In genomic region chr1:41545996-41546938, GRCh38 we compare ENCODE assay signal across 14 cellular contexts.
DNase-seq lines count a peak whose midpoint lies in the region; ATAC-seq, FAIRE-seq and TF ChIP-seq lines count a peak whose summit lies in the region.
"Had no signal": no experiment of that assay in that cellular context is flagged by ENCODE, and none has a peak within 500 bp of the region (broad histone marks: within the 10 kb centered on the region; RNA-seq: fewer than 3 reads in every experiment).

No MANE protein-coding gene starts in this region.

- H3K4me3 ChIP-seq in right lobe of liver: no peak overlapping the region
- H3K4me3 ChIP-seq in HepG2 (replicated peaks in 1 of 3; ENCODE audit: insufficient read depth in 1 of 3, low read depth in 2 of 3, low read length in 3 of 3): no peak overlapping the region
- no peak overlapping the region for H3K4me3 ChIP-seq in K562

- no peak overlapping the region for H3K27ac ChIP-seq in right lobe of liver
- H3K27ac ChIP-seq in HepG2 (ENCODE audit: extremely low read length, insufficient read depth, low read length): no peak overlapping the region
- no peak overlapping the region for H3K27ac ChIP-seq in K562 (ENCODE audit: extremely low read depth, low read depth, low read length)

- DNase-seq in right lobe of liver: peak in 2 of 3 donors; percentile 29 to 31
- DNase-seq in HepG2 (ENCODE audit: low spot score): no peak
- DNase-seq in K562 (ENCODE audit: extremely low read depth in 1 of 4, low spot score in 3 of 4): no peak
- peak; percentile 8 for DNase-seq in iris pigment epithelial cell (ENCODE audit: low read depth)
- DNase-seq in stimulated activated CD4-positive, alpha-beta T cell treated with anti-CD3 and anti-CD28 coated beads, Interleukin-12 subunit alpha, Interleukin-12 subunit beta, amount 100 ng/mL, for 4 hours: no peak
- no peak for DNase-seq in NCI-H345 treated with DMSO at 0.1 percent for 48 hours (lab: John Stamatoyannopoulos, UW; ENCODE audit: unreplicated experiment)
- DNase-seq in NCI-H1694 (lab: John Stamatoyannopoulos, UW): no peak
- DNase-seq in EL: no peak
- DNase-seq: activated CD4-positive, alpha-beta T cell treated with anti-CD3 and anti-CD28 coated beads for 48 hours; GOT3; NCI-H1436; NCI-H446 treated with DMSO at 0.1 percent for 48 hours; T-helper 2 cell had no signal

- H3K9me3 ChIP-seq in right lobe of liver (no peaks in the 10 kb centered on the region), HepG2 (ENCODE audit: low read length) (peaks cover 8% of the 10 kb centered on the region), K562 (replicated peaks; ENCODE audit: control insufficient read depth, insufficient read depth, low read depth, low read length) (no peaks in the 10 kb centered on the region; the same call in 1 of the 2 replicates)

- TF ChIP-seq CTCF in right lobe of liver (IDR thresholded peaks at IDR 0.05) (no peak), HepG2 (CRISPR knock-in tag; IDR thresholded peaks at IDR 0.05) (no peak), K562 (IDR thresholded peaks at IDR 0.05 in 2 of 3, conservative IDR thresholded peaks at IDR 0.05 in 1 of 3; ENCODE audit: insufficient read depth in 2 of 3, low read depth in 1 of 3, low read length in 3 of 3) (no peak)

- no peak overlapping the region for H3K9ac ChIP-seq in HepG2 (ENCODE audit: insufficient read depth, low read depth, low read length)
- H3K9ac ChIP-seq in K562 (ENCODE audit: insufficient read depth in 1 of 2, low read depth in 2 of 2, low read length in 2 of 2): no peak overlapping the region

- no peak for FAIRE-seq in HepG2 (lab: Jason Lieb, UNC)
- FAIRE-seq in K562 (lab: Jason Lieb, UNC): peak; percentile 15
- FAIRE-seq: D721Med had no signal

- no peak for ATAC-seq in right lobe of liver
- no peak for ATAC-seq in HepG2
- no peak; the same call in 2 of the 3 replicates for ATAC-seq in K562

- no peaks in the 10 kb centered on the region for H3K36me3 ChIP-seq in right lobe of liver
- no peaks in the 10 kb centered on the region for H3K36me3 ChIP-seq in HepG2 (replicated peaks in 1 of 2; ENCODE audit: control insufficient read depth in 1 of 2, insufficient read depth in 2 of 2, low read length in 2 of 2)
- H3K36me3 ChIP-seq in K562 (ENCODE audit: control insufficient read depth, insufficient read depth, low read length): no peaks in the 10 kb centered on the region

- CTCF ChIA-PET in HepG2 (lab: Yijun Ruan, JAX; ENCODE audit: low intra/inter-chr PET ratio, low total read pairs): no interaction called here
- CTCF ChIA-PET in K562 (lab: Yijun Ruan, JAX; ENCODE audit: low intra/inter-chr PET ratio): no interaction called here

- H3K27me3 ChIP-seq in right lobe of liver (no peaks in the 10 kb centered on the region), HepG2 (ENCODE audit: control insufficient read depth in 1 of 2, insufficient read depth in 2 of 2, low read length in 2 of 2) (no peaks in the 10 kb centered on the region), K562 (ENCODE audit: control insufficient read depth in 2 of 2, insufficient read depth in 2 of 2, low read length in 2 of 2) (peaks cover 2 to 9% of the 10 kb centered on the region in 2 experiments; a peak in 1 of 5 replicates)

- H3K9me1 ChIP-seq in K562 (ENCODE audit: control insufficient read depth, insufficient read depth, low read length): no peaks in the 10 kb centered on the region

- H4K20me1 ChIP-seq in HepG2 (ENCODE audit: insufficient read depth, low read length): no peaks in the 10 kb centered on the region
- no peaks in the 10 kb centered on the region for H4K20me1 ChIP-seq in K562 (replicated peaks; ENCODE audit: control insufficient read depth, insufficient read depth, low read length)

- H2AFZ ChIP-seq in HepG2 (ENCODE audit: low read length): no peak overlapping the region
- no peak overlapping the region for H2AFZ ChIP-seq in K562 (ENCODE audit: low read depth, low read length)

- TF ChIP-seq RAD21 in HepG2 (CRISPR knock-in tag; IDR thresholded peaks at IDR 0.05): no peak
- no peak for TF ChIP-seq RAD21 in K562 (CRISPR knock-in tag; conservative IDR thresholded peaks at IDR 0.05 in 1 of 2, IDR thresholded peaks at IDR 0.05 in 1 of 2)

- POLR2A ChIA-PET in HepG2 (lab: Yijun Ruan, JAX): no interaction called here
- POLR2A ChIA-PET in K562 (lab: Yijun Ruan, JAX): interaction anchor here (0.6 kb wide), 1 partner anchor 168 kb away, joined by 3 read pairs; no protein-coding TSS in a partner anchor

- BruUV-seq in HepG2 (replicated peaks; lab: Mats Ljungman, UMichigan) (no TSS peak), K562 (replicated peaks; lab: Mats Ljungman, UMichigan) (no TSS peak)

- no peak overlapping the region for H3K4me2 ChIP-seq in HepG2 (ENCODE audit: low read depth, low read length)
- no peak overlapping the region for H3K4me2 ChIP-seq in K562 (ENCODE audit: insufficient read depth, low read length)

- TF ChIP-seq POLR2A in right lobe of liver (IDR thresholded peaks at IDR 0.05): no peak
- no peak for TF ChIP-seq POLR2A in HepG2 (IDR thresholded peaks at IDR 0.05; ENCODE audit: insufficient read depth in 1 of 2, low read depth in 2 of 2, low read length in 2 of 2)
- no peak for TF ChIP-seq POLR2A in K562 (conservative IDR thresholded peaks at IDR 0.05)

- TF ChIP-seq EP300 in HepG2 (IDR thresholded peaks at IDR 0.05; ENCODE audit: low read depth in 2 of 2, low read length in 2 of 2) (no peak), HepG2 (CRISPR knock-in tag; IDR thresholded peaks at IDR 0.05; ENCODE audit: borderline replicate concordance) (no peak), K562 (IDR thresholded peaks at IDR 0.05; ENCODE audit: low read length) (no peak)

- in situ Hi-C loops in HepG2 (cut with HindIII; ENCODE audit: extremely low pct_ligation_motif_present, low pct_unique_long_range_greater_than_20kb) (no loop called here), K562 (cut with MboI) (no loop called here)

- H3K79me2 ChIP-seq in HepG2 (ENCODE audit: insufficient read depth, low read length) (no peaks in the 10 kb centered on the region), K562 (ENCODE audit: control insufficient read depth, insufficient read depth, low read length) (no peaks in the 10 kb centered on the region)

- 72% methylated on average over 2 of the region's 9 CpGs for WGBS in right lobe of liver (ENCODE audit: insufficient coverage, low coverage, low lambda C conversion rate, missing lambda C conversion rate)
- WGBS in HepG2 (ENCODE audit: low lambda C conversion rate): 2% methylated on average over 6 of the region's 9 CpGs
- WGBS in K562 (ENCODE audit: insufficient coverage, low coverage, missing lambda C conversion rate): 2% methylated on average over 9 of the region's 9 CpGs

- no peaks in the 10 kb centered on the region for H3K4me1 ChIP-seq in right lobe of liver
- H3K4me1 ChIP-seq in HepG2 (ENCODE audit: insufficient read depth, low read length): no peaks in the 10 kb centered on the region
- no peaks in the 10 kb centered on the region; a peak in 1 of 5 replicates for H3K4me1 ChIP-seq in K562 (replicated peaks in 1 of 2; ENCODE audit: control insufficient read depth in 2 of 2, insufficient read depth in 2 of 2, low read length in 2 of 2)

- intact Hi-C loops in right lobe of liver (cut with DNase I) (no loop called here), HepG2 (cut with micrococcal nuclease; ENCODE audit: unreplicated experiment) (no loop called here), K562 (cut with micrococcal nuclease) (no loop called here)

TF ChIP-seq in HepG2, 621 proteins besides CTCF, POLR2A, EP300 and RAD21 (continues in another document):
- no peak for TF ChIP-seq IKZF1 (IDR thresholded peaks at IDR 0.05)
- no peak for TF ChIP-seq NR2C2 (CRISPR knock-in tag; IDR thresholded peaks at IDR 0.05; ENCODE audit: borderline replicate concordance)
- TF ChIP-seq SP1 (IDR thresholded peaks at IDR 0.05): no peak
- no peak for TF ChIP-seq SP1 (CRISPR knock-in tag; IDR thresholded peaks at IDR 0.05)
- TF ChIP-seq HINFP (CRISPR knock-in tag; IDR thresholded peaks at IDR 0.05; ENCODE audit: low read depth): no peak

TF ChIP-seq in K562, 482 proteins besides CTCF, POLR2A, EP300 and RAD21 (continues in another document):
- TF ChIP-seq ZNF830 (CRISPR knock-in tag; IDR thresholded peaks at IDR 0.05): no peak
- TF ChIP-seq, protein P1, sequence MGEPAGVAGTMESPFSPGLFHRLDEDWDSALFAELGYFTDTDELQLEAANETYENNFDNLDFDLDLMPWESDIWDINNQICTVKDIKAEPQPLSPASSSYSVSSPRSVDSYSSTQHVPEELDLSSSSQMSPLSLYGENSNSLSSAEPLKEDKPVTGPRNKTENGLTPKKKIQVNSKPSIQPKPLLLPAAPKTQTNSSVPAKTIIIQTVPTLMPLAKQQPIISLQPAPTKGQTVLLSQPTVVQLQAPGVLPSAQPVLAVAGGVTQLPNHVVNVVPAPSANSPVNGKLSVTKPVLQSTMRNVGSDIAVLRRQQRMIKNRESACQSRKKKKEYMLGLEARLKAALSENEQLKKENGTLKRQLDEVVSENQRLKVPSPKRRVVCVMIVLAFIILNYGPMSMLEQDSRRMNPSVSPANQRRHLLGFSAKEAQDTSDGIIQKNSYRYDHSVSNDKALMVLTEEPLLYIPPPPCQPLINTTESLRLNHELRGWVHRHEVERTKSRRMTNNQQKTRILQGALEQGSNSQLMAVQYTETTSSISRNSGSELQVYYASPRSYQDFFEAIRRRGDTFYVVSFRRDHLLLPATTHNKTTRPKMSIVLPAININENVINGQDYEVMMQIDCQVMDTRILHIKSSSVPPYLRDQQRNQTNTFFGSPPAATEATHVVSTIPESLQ (CRISPR knock-in tag; IDR thresholded peaks at IDR 0.05): no peak
- TF ChIP-seq, protein P2, sequence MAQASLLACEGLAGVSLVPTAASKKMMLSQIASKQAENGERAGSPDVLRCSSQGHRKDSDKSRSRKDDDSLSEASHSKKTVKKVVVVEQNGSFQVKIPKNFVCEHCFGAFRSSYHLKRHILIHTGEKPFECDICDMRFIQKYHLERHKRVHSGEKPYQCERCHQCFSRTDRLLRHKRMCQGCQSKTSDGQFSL (CRISPR knock-in tag; IDR thresholded peaks at IDR 0.05): no peak
- TF ChIP-seq, protein P2 (tag; IDR thresholded peaks at IDR 0.05): no peak
- TF ChIP-seq PCBP1 (IDR thresholded peaks at IDR 0.05; ENCODE audit: low read depth, low read length, poor library complexity, severe bottlenecking): no peak
- TF ChIP-seq XRCC4 (IDR thresholded peaks at IDR 0.05; ENCODE audit: extremely low read depth, insufficient read depth, insufficient read length): no peak
- no peak for TF ChIP-seq CREB3 (tag; conservative IDR thresholded peaks at IDR 0.05; ENCODE audit: low read depth)

Comparison
In these comparisons a context has a peak if more than half of its experiments do, and no peak if none do; other contexts are left out.
1. DNase-seq: peak in right lobe of liver (2 of 3) and iris pigment epithelial cell (single experiment); none in HepG2 (single experiment), K562 (0 of 4), stimulated activated CD4-positive, alpha-beta T cell treated with anti-CD3 and anti-CD28 coated beads, Interleukin-12 subunit alpha, Interleukin-12 subunit beta, amount 100 ng/mL, for 4 hours (single experiment), NCI-H345 treated with DMSO at 0.1 percent for 48 hours (single experiment), NCI-H1694 (single experiment) and EL (single experiment).